In the genomic region with DNA sequence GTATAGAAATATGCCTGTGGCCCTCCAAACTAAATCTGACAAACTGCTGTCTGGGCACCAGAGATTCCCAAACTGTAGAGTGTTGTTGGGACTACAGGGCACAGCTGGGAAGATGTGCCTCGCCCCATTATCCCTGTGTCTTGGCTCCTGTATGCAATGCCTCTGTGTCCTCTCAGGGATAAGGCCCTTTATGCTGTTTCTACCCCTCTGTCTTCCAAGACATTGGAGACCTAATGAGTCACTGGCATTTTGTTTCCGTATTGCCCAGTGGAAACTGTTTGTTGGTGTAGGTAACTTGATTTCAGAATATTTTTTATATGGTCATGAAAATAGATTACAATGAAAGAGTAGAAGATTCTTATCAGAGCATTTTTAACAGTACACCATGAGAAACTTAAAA, we compare ENCODE assay signal across 14 cellular contexts.
"Had no signal": no experiment of that assay in that cellular context is flagged by ENCODE, and none has a peak within 500 bp of the region (broad histone marks: within the 10 kb centered on the region; RNA-seq: fewer than 3 reads in every experiment).

No MANE protein-coding gene starts in this region.

- H3K4me1 Mint-ChIP-seq: naive thymus-derived CD4-positive, alpha-beta T cell had no signal

- H3K9me3 ChIP-seq: ascending aorta, tibial nerve had no signal

- H3K36me3 Mint-ChIP-seq: naive thymus-derived CD4-positive, alpha-beta T cell had no signal

- H3K4me3 Mint-ChIP-seq: naive thymus-derived CD4-positive, alpha-beta T cell had no signal

- DNase-seq: activated naive CD4-positive, alpha-beta T cell; activated T-cell treated with anti-CD3 and anti-CD28 coated beads for 4 hours; effector memory CD4-positive, alpha-beta T cell; left colon; naive thymus-derived CD4-positive, alpha-beta T cell; posterior cingulate gyrus; stimulated activated CD4-positive, alpha-beta T cell treated with anti-CD3 and anti-CD28 coated beads, Interleukin-4, amount 100 ng/mL, for 24 hours; stimulated activated naive CD4-positive, alpha-beta T cell had no signal

- H3K36me3 ChIP-seq: ascending aorta, cardiac muscle cell had no signal

- H3K27me3 ChIP-seq: ascending aorta, cardiac muscle cell, tibial nerve had no signal

- ATAC-seq: left colon; naive thymus-derived CD4-positive, alpha-beta T cell had no signal

- H3K27ac ChIP-seq: ascending aorta, cardiac muscle cell, SK-N-MC, skin epidermis, tibial nerve had no signal

- H3K4me1 ChIP-seq: ascending aorta had no signal

- H3K27ac Mint-ChIP-seq: naive thymus-derived CD4-positive, alpha-beta T cell had no signal

- H3K4me3 ChIP-seq: ascending aorta, cardiac muscle cell, lung, SK-N-MC, skin epidermis, tibial nerve had no signal
